ENCODE assay signal across 13 cellular contexts in the genomic region with DNA sequence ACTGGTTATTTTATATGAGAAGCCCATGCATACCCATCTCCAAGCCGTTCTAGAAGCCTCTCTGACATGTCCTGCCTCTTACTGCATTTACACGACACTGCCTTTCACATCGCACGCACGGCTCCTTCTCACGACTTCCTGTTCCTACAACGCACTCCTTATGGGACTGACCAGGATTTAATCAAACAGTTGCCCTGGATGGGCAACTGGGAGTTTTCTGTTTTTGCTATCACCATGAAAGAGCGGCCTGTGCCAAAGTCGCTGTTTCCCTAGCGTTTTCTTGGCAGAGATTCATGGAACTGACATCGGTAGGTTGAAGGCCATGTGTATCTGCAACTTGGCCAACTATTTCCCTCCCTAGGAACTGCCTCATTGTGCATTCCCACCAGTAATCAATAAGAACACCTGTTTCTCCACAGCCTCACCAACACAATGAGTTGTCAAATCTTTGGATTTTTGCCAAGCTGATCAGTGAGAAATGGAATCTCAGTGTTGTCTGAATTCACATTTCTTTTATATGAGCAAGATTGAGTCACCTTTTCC.
DNase-seq lines count a peak whose midpoint lies in the region; ATAC-seq and TF ChIP-seq lines count a peak whose summit lies in the region.
"Had no signal": no experiment of that assay in that cellular context is flagged by ENCODE, and none has a peak within 500 bp of the region (broad histone marks: within the 10 kb centered on the region; RNA-seq: fewer than 3 reads in every experiment).

No MANE protein-coding gene starts in this region.

- peaks cover 58% of the 10 kb centered on the region for H3K4me1 ChIP-seq in body of pancreas
- H3K4me1 ChIP-seq in heart right ventricle: peaks cover 0 to 46% (median 21%) of the 10 kb centered on the region in 9 donors
- H3K4me1 ChIP-seq in testis: peaks cover 24% of the 10 kb centered on the region
- H3K4me1 ChIP-seq in naive thymus-derived CD4-positive, alpha-beta T cell (ENCODE audit: control insufficient read depth in 2 of 2, insufficient read depth in 2 of 2, low read length in 2 of 2): no peaks in the 10 kb centered on the region

- H3K4me3 Mint-ChIP-seq in naive thymus-derived CD4-positive, alpha-beta T cell: no peak overlapping the region

- TF ChIP-seq CTCF in body of pancreas (IDR thresholded peaks at IDR 0.05) (no peak), heart right ventricle (IDR thresholded peaks at IDR 0.05) (no peak), testis (IDR thresholded peaks at IDR 0.05) (no peak)

- H3K27ac ChIP-seq in body of pancreas (peak overlapping the region; percentile 77 to 86 (median 84)), heart right ventricle (peak overlapping the region; percentile 63 to 91 (median 82)), testis (peak overlapping the region; percentile 33 to 70)
- no peak overlapping the region for H3K27ac ChIP-seq in naive thymus-derived CD4-positive, alpha-beta T cell (ENCODE audit: low read depth, low read length)
- H3K27ac ChIP-seq: neutrophil had no signal

- H3K4me1 Mint-ChIP-seq in naive thymus-derived CD4-positive, alpha-beta T cell: peaks cover 0 to 10% (median 0%) of the 10 kb centered on the region in 7 donors

- POLR2A ChIA-PET in naive thymus-derived CD4-positive, alpha-beta T cell (lab: Charles Lee): no interaction called here

- no peak overlapping the region for H3K4me3 ChIP-seq in body of pancreas
- no peak overlapping the region for H3K4me3 ChIP-seq in heart right ventricle
- H3K4me3 ChIP-seq in testis: no peak overlapping the region
- H3K4me3 ChIP-seq in naive thymus-derived CD4-positive, alpha-beta T cell (ENCODE audit: low read length): no peak overlapping the region

- peaks cover 0 to 29% (median 19%) of the 10 kb centered on the region in 5 donors for H3K27me3 Mint-ChIP-seq in naive thymus-derived CD4-positive, alpha-beta T cell

- no peak overlapping the region for H3K27ac Mint-ChIP-seq in naive thymus-derived CD4-positive, alpha-beta T cell

- H3K36me3 Mint-ChIP-seq in naive thymus-derived CD4-positive, alpha-beta T cell: no peaks in the 10 kb centered on the region

- ATAC-seq in body of pancreas (peak; percentile 66), heart right ventricle (peak in 6 of 8 donors; percentile 0 to 35 (median 4))
- no peak for ATAC-seq in naive thymus-derived CD4-positive, alpha-beta T cell

- no peaks in the 10 kb centered on the region for H3K36me3 ChIP-seq in body of pancreas (replicated peaks in 1 of 2; ENCODE audit: insufficient read depth in 1 of 2, low read depth in 2 of 2)
- H3K36me3 ChIP-seq in heart right ventricle: no peaks in the 10 kb centered on the region
- no peaks in the 10 kb centered on the region for H3K36me3 ChIP-seq in testis (ENCODE audit: low read depth, missing control alignments)
- H3K36me3 ChIP-seq in naive thymus-derived CD4-positive, alpha-beta T cell (ENCODE audit: control insufficient read depth in 2 of 3, insufficient read depth in 3 of 3, low read length in 3 of 3): no peaks in the 10 kb centered on the region
- H3K36me3 ChIP-seq: neutrophil had no signal

- no peaks in the 10 kb centered on the region for H3K9me3 ChIP-seq in body of pancreas
- H3K9me3 ChIP-seq in heart right ventricle: peaks cover 0 to 5% (median 0%) of the 10 kb centered on the region in 11 donors
- H3K9me3 ChIP-seq in testis: no peaks in the 10 kb centered on the region
- no peaks in the 10 kb centered on the region for H3K9me3 ChIP-seq in naive thymus-derived CD4-positive, alpha-beta T cell (ENCODE audit: control insufficient read depth in 2 of 3, low read length in 3 of 3)
- H3K9me3 ChIP-seq: neutrophil had no signal

- peak in 2 of 3 donors; percentile 60 to 66 for TF ChIP-seq POLR2A in body of pancreas (IDR thresholded peaks at IDR 0.05)
- TF ChIP-seq POLR2A in testis (IDR thresholded peaks at IDR 0.05): no peak

- 10 to 14% methylated on average over 11 of the region's 11 CpGs for WGBS in body of pancreas, 2 donors
- 10 to 20% methylated on average over 11 of the region's 11 CpGs for WGBS in heart right ventricle, 2 donors
- WGBS in testis, 2 donors: 30 to 37% methylated on average over 11 of the region's 11 CpGs

- CTCF ChIA-PET in naive thymus-derived CD4-positive, alpha-beta T cell (lab: Charles Lee): no interaction called here

- intact Hi-C loops in body of pancreas (cut with DNase I) (no loop called here), heart right ventricle (cut with DNase I) (loop anchor here in 6 of 10 donors (1.0 to 10.0 kb wide), 9 partner anchors 14 to 135 kb away; no protein-coding TSS in a partner anchor), testis (cut with DNase I; ENCODE audit: low total_unique reads) (no loop called here)
- intact Hi-C loops in naive thymus-derived CD4-positive, alpha-beta T cell (cut with micrococcal nuclease): loop anchor here in 1 of 2 donors (10.0 kb wide), 1 partner anchor 597 kb away; no protein-coding TSS in a partner anchor

- H3K27me3 ChIP-seq in body of pancreas (no peaks in the 10 kb centered on the region), heart right ventricle (peaks cover 0 to 5% (median 0%) of the 10 kb centered on the region in 7 donors), testis (no peaks in the 10 kb centered on the region)
- no peaks in the 10 kb centered on the region for H3K27me3 ChIP-seq in naive thymus-derived CD4-positive, alpha-beta T cell (ENCODE audit: control insufficient read depth in 2 of 2, insufficient read depth in 2 of 2, low read length in 2 of 2)

- peaks cover 0 to 3% (median 0%) of the 10 kb centered on the region in 11 donors for H3K9me3 Mint-ChIP-seq in naive thymus-derived CD4-positive, alpha-beta T cell

- peak; percentile 3 for DNase-seq in DMS153 treated with DMSO at 0.1 percent for 48 hours (lab: John Stamatoyannopoulos, UW; ENCODE audit: unreplicated experiment)
- DNase-seq in DMS153 (lab: John Stamatoyannopoulos, UW): no peak
- peak; percentile 86 to 95 (median 91) for DNase-seq in body of pancreas
- peak in 1 of 2 donors; percentile 57 for DNase-seq in heart right ventricle
- DNase-seq in testis: peak; percentile 87
- DNase-seq in NCI-H1417 treated with DMSO at 0.1 percent for 48 hours (lab: John Stamatoyannopoulos, UW): no peak
- no peak for DNase-seq in naive thymus-derived CD4-positive, alpha-beta T cell
- DNase-seq in middle frontal gyrus (ENCODE audit: extremely low spot score, low spot score): no peak
- DNase-seq: 8988T; activated CD4-positive, alpha-beta T cell treated with anti-CD3 and anti-CD28 coated beads for 1 hour; hypothalamus; KBM-7 had no signal

Comparison
In these comparisons a context has a peak if more than half of its experiments do, and no peak if none do; other contexts are left out.
1. DNase-seq: peak in DMS153 treated with DMSO at 0.1 percent for 48 hours (single experiment), body of pancreas (4 of 4) and testis (single experiment); none in DMS153 (single experiment), NCI-H1417 treated with DMSO at 0.1 percent for 48 hours (single experiment), naive thymus-derived CD4-positive, alpha-beta T cell (0 of 9) and middle frontal gyrus (single experiment).
2. intact Hi-C loops: an anchor here in heart right ventricle (1.0 to 10.0 kb wide); none called in body of pancreas and testis.